ENCODE assay signal across 17 cellular contexts in genomic region chr5:95530441-95530840, GRCh38. TPM values are rescaled to one million over a fixed set of nuclear protein-coding genes. Genes with fewer than 3 reads are reported as not detected.
A peak's percentile ranks its signal among the peaks of the same experiment; 100 is the strongest.
DNase-seq lines count a peak whose midpoint lies in the region; ATAC-seq and TF ChIP-seq lines count a peak whose summit lies in the region.
"Had no signal": no experiment of that assay in that cellular context is flagged by ENCODE, and none has a peak within 500 bp of the region (broad histone marks: within the 10 kb centered on the region; RNA-seq: fewer than 3 reads in every experiment).

No MANE protein-coding gene starts in this region.

- no peaks in the 10 kb centered on the region for H3K79me2 ChIP-seq in OCI-LY7 (ENCODE audit: insufficient read depth, low read depth, low read length)

- H3K9me3 ChIP-seq in breast epithelium (no peaks in the 10 kb centered on the region), vagina (no peaks in the 10 kb centered on the region), OCI-LY7 (ENCODE audit: low read length) (no peaks in the 10 kb centered on the region)
- H3K9me3 ChIP-seq: tibial nerve had no signal

- peak; percentile 100 for ATAC-seq in foreskin keratinocyte

- H3K27me3 Mint-ChIP-seq in MCF 10A (ENCODE audit: insufficient read depth, unreplicated experiment), result no peaks in the 10 kb centered on the region

- H4K20me1 ChIP-seq in OCI-LY7 (ENCODE audit: insufficient read depth, low read length), result no peaks in the 10 kb centered on the region

- POLR2A ChIA-PET in MCF 10A (lab: Yijun Ruan, JAX) (no interaction called here), OCI-LY7 (lab: Charles Lee) (no interaction called here)

- H3K4me3 Mint-ChIP-seq in MCF 10A (ENCODE audit: unreplicated experiment), result no peak overlapping the region

- peak; percentile 33 for DNase-seq in MCF 10A (ENCODE audit: unreplicated experiment)
- no peak for DNase-seq in breast epithelium (ENCODE audit: low spot score in 2 of 2)
- DNase-seq in amniotic epithelial cell (ENCODE audit: low read depth), result peak; percentile 94
- peak; percentile 45 to 79 for DNase-seq in foreskin keratinocyte
- DNase-seq in superior temporal gyrus (ENCODE audit: extremely low spot score), result peak; percentile 29
- DNase-seq in vagina (ENCODE audit: extremely low spot score in 2 of 2), result no peak
- DNase-seq in NCI-H2107 (lab: John Stamatoyannopoulos, UW), result no peak
- no peak for DNase-seq in OCI-LY7 (ENCODE audit: low spot score)
- DNase-seq: activated CD4-positive, alpha-beta T cell treated with anti-CD3 and anti-CD28 coated beads, Interleukin-2, amount 50 U/mL, for 1 hour; DMS 273 treated with DMSO at 0.1 percent for 48 hours; PC-9; stimulated activated CD4-positive, alpha-beta T cell treated with anti-CD3 and anti-CD28 coated beads, Interleukin-15, amount 100 ng/mL, for 24 hours had no signal

- H3K36me3 ChIP-seq in breast epithelium (no peaks in the 10 kb centered on the region), vagina (peaks cover 0 to 51% of the 10 kb centered on the region in 2 donors), OCI-LY7 (ENCODE audit: insufficient read depth, low read length) (peaks cover 82% of the 10 kb centered on the region)

- CTCF ChIA-PET in MCF 10A (lab: Yijun Ruan, JAX) (no interaction called here), OCI-LY7 (lab: Charles Lee; ENCODE audit: unreplicated experiment) (no interaction called here)

- intact Hi-C loops in MCF 10A (cut with micrococcal nuclease), result no loop called here
- intact Hi-C loops in breast epithelium (cut with DNase I; ENCODE audit: low total_unique reads), result no loop called here
- intact Hi-C loops in vagina (cut with DNase I), result no loop called here
- intact Hi-C loops in OCI-LY7 (cut with micrococcal nuclease; ENCODE audit: unreplicated experiment), result no loop called here

- H3K27me3 ChIP-seq in breast epithelium (no peaks in the 10 kb centered on the region), foreskin keratinocyte (no peaks in the 10 kb centered on the region), vagina (no peaks in the 10 kb centered on the region)
- H3K27me3 ChIP-seq: cardiac muscle cell, tibial nerve had no signal

- H3K4me1 Mint-ChIP-seq in MCF 10A (ENCODE audit: insufficient read depth, unreplicated experiment), result no peaks in the 10 kb centered on the region

- no peak overlapping the region for H2AFZ ChIP-seq in OCI-LY7 (ENCODE audit: low read length)
- H2AFZ ChIP-seq: PC-9 had no signal

- no peak overlapping the region for H3K4me3 ChIP-seq in breast epithelium
- no peak overlapping the region for H3K4me3 ChIP-seq in vagina
- no peak overlapping the region for H3K4me3 ChIP-seq in OCI-LY7 (ENCODE audit: low read depth, low read length, poor library complexity, severe bottlenecking)
- H3K4me3 ChIP-seq: cardiac muscle cell, PC-9, tibial nerve had no signal

- H3K36me3 Mint-ChIP-seq in MCF 10A (ENCODE audit: insufficient read depth, unreplicated experiment), result peaks cover 68% of the 10 kb centered on the region

- no peak overlapping the region for H3K27ac Mint-ChIP-seq in MCF 10A (ENCODE audit: low read depth, unreplicated experiment)
- H3K27ac Mint-ChIP-seq: activated T-helper 2 cell treated with anti-CD3 and anti-CD28 coated beads, Interferon-gamma antibody, Interleukin-2, Interleukin-4, amounts not matched to agents 10 μg/mL and 5 μg/mL and 100 μg/mL, durations not matched to agents 14 hours and 24 hours and 36 hours had no signal

- TF ChIP-seq POLR2A in breast epithelium (IDR thresholded peaks at IDR 0.05), result no peak
- TF ChIP-seq POLR2A in vagina (IDR thresholded peaks at IDR 0.05), result no peak

- no peaks in the 10 kb centered on the region for H3K9me2 ChIP-seq in OCI-LY7 (ENCODE audit: insufficient read depth, low read length)

- no peaks in the 10 kb centered on the region for H3K9me3 Mint-ChIP-seq in MCF 10A (ENCODE audit: unreplicated experiment)
- H3K9me3 Mint-ChIP-seq: activated T-helper 2 cell treated with anti-CD3 and anti-CD28 coated beads, Interferon-gamma antibody, Interleukin-2, Interleukin-4, amounts not matched to agents 10 μg/mL and 5 μg/mL and 100 μg/mL, durations not matched to agents 14 hours and 24 hours and 36 hours had no signal

- no peaks in the 10 kb centered on the region for H3K4me1 ChIP-seq in breast epithelium
- H3K4me1 ChIP-seq in foreskin keratinocyte, result peaks cover 8% of the 10 kb centered on the region
- H3K4me1 ChIP-seq in vagina, result no peaks in the 10 kb centered on the region
- H3K4me1 ChIP-seq in OCI-LY7 (ENCODE audit: insufficient read depth, low read length, poor library complexity, severe bottlenecking), result peaks cover 7% of the 10 kb centered on the region

- H3K27ac ChIP-seq in breast epithelium (no peak overlapping the region), foreskin keratinocyte (no peak overlapping the region), vagina (no peak overlapping the region), OCI-LY7 (ENCODE audit: low read depth, low read length, poor library complexity, severe bottlenecking) (no peak overlapping the region)
- H3K27ac ChIP-seq: 22Rv1, cardiac muscle cell, HL-60, PC-9, tibial nerve had no signal

- TF ChIP-seq CTCF in MCF 10A (IDR thresholded peaks at IDR 0.05; ENCODE audit: unreplicated experiment) (no peak), breast epithelium (IDR thresholded peaks at IDR 0.05) (no peak), foreskin keratinocyte (conservative IDR thresholded peaks at IDR 0.05) (no peak), vagina (IDR thresholded peaks at IDR 0.05) (no peak), OCI-LY7 (conservative IDR thresholded peaks at IDR 0.05; ENCODE audit: low read length) (no peak)

- BruUV-seq in MCF 10A (replicated peaks; lab: Mats Ljungman, UMichigan), result no TSS peak
- no TSS peak for BruUV-seq in OCI-LY7 (replicated peaks; lab: Mats Ljungman, UMichigan)

- no peak overlapping the region for H3K4me2 ChIP-seq in OCI-LY7 (ENCODE audit: low read length)
- H3K4me2 ChIP-seq: PC-9 had no signal

RNA-seq across cellular contexts. Expression of gene SKIC3, which starts 24.3 kb away (rescaled TPM):
- 97.2 and 105 TPM in 2 replicates for total RNA-seq in MCF 10A (2022)
- 100 to 1,000 TPM in 2 of 3 donors, 10 to 100 TPM in 1; 78.6 to 119 (median 104) TPM for total RNA-seq in breast epithelium
- total RNA-seq in foreskin keratinocyte, result 63.5 and 66.3 TPM in 2 replicates
- 10.0 and 12.5 TPM in 2 replicates for polyA plus RNA-seq in foreskin keratinocyte
- total RNA-seq in vagina, result 59.7 TPM
- total RNA-seq in OCI-LY7 (2014; rRNA removed; shearing (Covaris generic)), result 53.0 and 55.4 TPM in 2 replicates
- total RNA-seq in OCI-LY7 (2022), result 73.9 and 81.2 TPM in 2 replicates

RNA-seq across cellular contexts. Expression of gene ARSK, which starts 24.5 kb away (rescaled TPM):
- 3.6 and 5.4 TPM in 2 replicates for total RNA-seq in MCF 10A (2022)
- total RNA-seq in breast epithelium, result 10 to 100 TPM in 2 of 3 donors, 1 to 10 TPM in 1; 9.5 to 11.4 (median 10.1) TPM
- 6.9 and 8.8 TPM in 2 replicates for total RNA-seq in foreskin keratinocyte
- polyA plus RNA-seq in foreskin keratinocyte, result 3.9 TPM in 2 replicates
- total RNA-seq in vagina, result 9.1 TPM
- 4.1 and 5.9 TPM in 2 replicates for total RNA-seq in OCI-LY7 (2014; rRNA removed; shearing (Covaris generic))
- total RNA-seq in OCI-LY7 (2022), result 5.2 and 6.8 TPM in 2 replicates

Comparison
In these comparisons a context has a peak if more than half of its experiments do, and no peak if none do; other contexts are left out.
1. DNase-seq: peak in MCF 10A (single experiment), amniotic epithelial cell (single experiment), foreskin keratinocyte (2 of 2) and superior temporal gyrus (single experiment); none in breast epithelium (0 of 2), vagina (0 of 2), NCI-H2107 (single experiment) and OCI-LY7 (single experiment).